ENCODE assay signal across 8 cellular contexts in genomic region chr9:95874989-95875304, GRCh38. TPM values are rescaled to one million over a fixed set of nuclear protein-coding genes. Genes with fewer than 3 reads are reported as not detected.
A peak's percentile ranks its signal among the peaks of the same experiment; 100 is the strongest.
DNase-seq lines count a peak whose midpoint lies in the region; ATAC-seq and TF ChIP-seq lines count a peak whose summit lies in the region.

No MANE protein-coding gene starts in this region.

- H3K9ac ChIP-seq in MM.1S (ENCODE audit: low read length) = no peak overlapping the region

- H4K20me1 ChIP-seq in MM.1S (ENCODE audit: insufficient read depth, low read length) = no peaks in the 10 kb centered on the region

- H2AFZ ChIP-seq in MM.1S (ENCODE audit: low read length) = no peak overlapping the region; the same call in none of the 2 replicates

- no peak overlapping the region for H3K27ac ChIP-seq in MM.1S (ENCODE audit: low read length)
- H3K27ac ChIP-seq in cingulate gyrus (ENCODE audit: low read depth, low read length) = peak overlapping the region; percentile 98

- H3K9me3 ChIP-seq in MM.1S (replicated peaks; ENCODE audit: insufficient read depth, low read length) = no peaks in the 10 kb centered on the region

- no peak for ATAC-seq in HG03565 (IDR thresholded peaks at IDR 0.05; ENCODE audit: unreplicated experiment)

- peak overlapping the region; percentile 76; the same call in 1 of the 2 replicates for H3K4me2 ChIP-seq in MM.1S (ENCODE audit: low read depth, low read length)

- H3K9me2 ChIP-seq in MM.1S (replicated peaks; ENCODE audit: insufficient read depth, low read length) = no peaks in the 10 kb centered on the region

- DNase-seq in NCI-H1105 treated with DMSO at 0.1 percent for 48 hours (lab: John Stamatoyannopoulos, UW) (peak; percentile 28), NCI-H1105 (lab: John Stamatoyannopoulos, UW) (no peak), MM.1S (peak; percentile 30), lung microvascular endothelial cell (ENCODE audit: low read depth in 2 of 2) (peak; percentile 41 to 54)
- DNase-seq in activated CD4-positive, alpha-beta T cell treated with anti-CD3 and anti-CD28 coated beads for 4 hours = peak; percentile 59 to 67
- DNase-seq in stimulated activated CD8-positive, alpha-beta memory T cell treated with anti-CD3 and anti-CD28 coated beads, Interleukin-2, amount 100 ng/mL, for 1 hour (ENCODE audit: low read depth in 2 of 2) = peak; percentile 29 to 49

- no peak overlapping the region for H3K4me3 ChIP-seq in MM.1S (ENCODE audit: low read length)

- peaks cover 7% of the 10 kb centered on the region; the same call in 1 of the 2 replicates for H3K4me1 ChIP-seq in MM.1S (ENCODE audit: low read length)

- H3F3A ChIP-seq in MM.1S (ENCODE audit: insufficient read depth, low read length) = peaks cover 8% of the 10 kb centered on the region; the same call in 1 of the 2 replicates

- no peak for TF ChIP-seq CTCF in MM.1S (IDR thresholded peaks at IDR 0.05; ENCODE audit: low read length)

- H3K27me3 ChIP-seq in MM.1S (replicated peaks; ENCODE audit: insufficient read depth, low read length) = no peaks in the 10 kb centered on the region

- H3K36me3 ChIP-seq in MM.1S (replicated peaks; ENCODE audit: insufficient read depth, low read length) = no peaks in the 10 kb centered on the region

- H3K79me2 ChIP-seq in MM.1S (ENCODE audit: low read length) = peaks cover 19% of the 10 kb centered on the region

RNA-seq across cellular contexts. Expression of gene ERCC6L2, which starts 0.5 kb away (rescaled TPM):
- 29.9 and 48.2 TPM in 2 replicates for total RNA-seq in lung microvascular endothelial cell
